ENCODE assay signal across 8 cellular contexts in genomic region chr2:8574196-8575010, GRCh38.
DNase-seq lines count a peak whose midpoint lies in the region; ATAC-seq and TF ChIP-seq lines count a peak whose summit lies in the region.

No MANE protein-coding gene starts in this region.

- CTCF ChIA-PET in OCI-LY7 (lab: Charles Lee; ENCODE audit: unreplicated experiment): interaction anchor here (0.6 to 3.5 kb wide), 12 partner anchors 10 to 736 kb away, joined by 3 to 16 read pairs (median 4); partner anchors contain the start of gene ID2

- peak overlapping the region; percentile 90 for H3K4me2 ChIP-seq in OCI-LY7 (ENCODE audit: low read length)

- 0 out of 2 replicates have a peak, but pooled peaks have one; percentile 20 for TF ChIP-seq CTCF in OCI-LY7 (conservative IDR thresholded peaks at IDR 0.05; ENCODE audit: low read length)

- intact Hi-C loops in OCI-LY7 (cut with micrococcal nuclease; ENCODE audit: unreplicated experiment): loop anchor here (1.0 to 10.0 kb wide), 7 partner anchors 9 to 1520 kb away; partner anchors contain the start of gene ID2

- peak overlapping the region; percentile 75 for H3K4me3 ChIP-seq in OCI-LY7 (ENCODE audit: low read depth, low read length, poor library complexity, severe bottlenecking)

- peaks cover 18% of the 10 kb centered on the region for H3K36me3 ChIP-seq in OCI-LY7 (ENCODE audit: insufficient read depth, low read length)

- POLR2A ChIA-PET in OCI-LY7 (lab: Charles Lee): interaction anchor here (0.6 to 7.6 kb wide), 23 partner anchors 9 to 1047 kb away, joined by 3 to 168 read pairs (median 10); partner anchors contain the start of gene ID2

- no peaks in the 10 kb centered on the region for H3K9me2 ChIP-seq in OCI-LY7 (ENCODE audit: insufficient read depth, low read length)

- DNase-seq in OCI-LY7 (ENCODE audit: low spot score): peak; percentile 96
- DNase-seq in mesenteric fat pad (ENCODE audit: low spot score): peak; percentile 79
- DNase-seq in NCI-H2196 treated with DMSO at 0.1 percent for 48 hours (lab: John Stamatoyannopoulos, UW; ENCODE audit: unreplicated experiment): no peak
- no peak for DNase-seq in AG20443 (ENCODE audit: low spot score)
- DNase-seq in HUDEP-2 (lab: John Stamatoyannopoulos, UW; ENCODE audit: unreplicated experiment in 76 of 76): no peak
- DNase-seq in D341Med (ENCODE audit: low spot score): no peak

- H4K20me1 ChIP-seq in OCI-LY7 (ENCODE audit: insufficient read depth, low read length): no peaks in the 10 kb centered on the region

- peaks cover 95% of the 10 kb centered on the region for H3K4me1 ChIP-seq in OCI-LY7 (ENCODE audit: insufficient read depth, low read length, poor library complexity, severe bottlenecking)

- no TSS peak for BruUV-seq in OCI-LY7 (replicated peaks; lab: Mats Ljungman, UMichigan)

- no peak overlapping the region for H2AFZ ChIP-seq in OCI-LY7 (ENCODE audit: low read length)

- H3K27ac ChIP-seq in OCI-LY7 (ENCODE audit: low read depth, low read length, poor library complexity, severe bottlenecking): peak overlapping the region; percentile 98

- peaks cover 38% of the 10 kb centered on the region for H3K79me2 ChIP-seq in OCI-LY7 (ENCODE audit: insufficient read depth, low read depth, low read length)

- H3K9me3 ChIP-seq in OCI-LY7 (ENCODE audit: low read length): no peaks in the 10 kb centered on the region

- peak; percentile 67 for ATAC-seq in GM18502 (IDR thresholded peaks at IDR 0.05; ENCODE audit: poor library complexity, unreplicated experiment)
- ATAC-seq in HG02571 (IDR thresholded peaks at IDR 0.05; ENCODE audit: unreplicated experiment): peak; percentile 57

Comparison
In these comparisons a context has a peak if more than half of its experiments do, and no peak if none do; other contexts are left out.
1. DNase-seq: peak in OCI-LY7 (single experiment) and mesenteric fat pad (single experiment); none in NCI-H2196 treated with DMSO at 0.1 percent for 48 hours (single experiment), AG20443 (single experiment), HUDEP-2 (0 of 76) and D341Med (single experiment).